14 cellular contexts compared by ENCODE assay signal in genomic region chr3:15174953-15175352, GRCh38.
"Had no signal": no experiment of that assay in that cellular context is flagged by ENCODE, and none has a peak within 500 bp of the region (broad histone marks: within the 10 kb centered on the region; RNA-seq: fewer than 3 reads in every experiment).

No MANE protein-coding gene starts in this region.

- ATAC-seq: effector memory CD8-positive, alpha-beta T cell; gastrocnemius medialis; naive thymus-derived CD4-positive, alpha-beta T cell; stimulated activated memory B cell treated with anti-CD40 and anti-IgM and Interleukin-4, amounts not matched to agents 10 μg/mL and 1 μg/mL and 100 μg/mL, for 72 hours had no signal

- H3K4me3 ChIP-seq: esophagus muscularis mucosa, gastrocnemius medialis, smooth muscle cell, thoracic aorta had no signal

- DNase-seq: effector memory CD8-positive, alpha-beta T cell; gastrocnemius medialis; immature natural killer cell; mammary epithelial cell; naive thymus-derived CD4-positive, alpha-beta T cell; nephron progenitor cell; stimulated activated CD4-positive, alpha-beta T cell treated with anti-CD3 and anti-CD28 coated beads, Interleukin-4, amount 100 ng/mL, for 1 hour; trophoblast cell had no signal

- H3K4me1 ChIP-seq: gastrocnemius medialis had no signal

- H3K27me3 ChIP-seq: esophagus muscularis mucosa had no signal

- H3K36me3 ChIP-seq: esophagus muscularis mucosa, gastrocnemius medialis, neutrophil, thoracic aorta had no signal

- H3K27ac ChIP-seq: epithelial cell of prostate, esophagus muscularis mucosa, gastrocnemius medialis, neutrophil, thoracic aorta had no signal

- H3K9me3 ChIP-seq: esophagus muscularis mucosa, gastrocnemius medialis, neutrophil, thoracic aorta had no signal
